Comparison of ENCODE assay signal across 1 cellular context in the genomic region with DNA sequence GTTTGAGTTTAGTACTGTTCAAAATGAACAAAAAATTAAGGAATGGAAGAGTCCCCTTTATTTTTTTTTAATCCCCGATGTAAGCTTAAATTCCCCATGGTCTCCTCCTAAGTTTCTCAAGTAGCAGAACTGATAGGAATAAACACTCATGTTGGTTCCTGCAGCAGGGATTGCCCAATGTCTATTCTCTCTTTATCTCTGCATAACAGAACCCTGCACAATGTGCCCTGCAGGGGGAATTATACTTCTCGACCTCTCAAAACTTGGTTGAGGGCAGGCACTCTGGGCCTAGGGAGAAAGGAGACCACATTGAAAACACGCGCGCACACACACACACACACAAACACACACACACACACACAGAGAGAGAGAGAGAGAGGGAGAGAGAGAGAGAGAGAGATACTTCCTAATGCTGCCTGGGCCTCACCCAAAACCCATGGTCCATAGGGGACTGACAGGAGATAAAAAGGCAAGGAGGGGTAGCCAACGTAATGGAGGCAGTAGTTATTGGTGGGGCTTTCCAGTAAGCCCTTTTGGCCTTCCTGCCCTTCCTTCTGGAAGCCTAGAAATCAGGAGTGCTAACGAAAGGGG.
TF ChIP-seq lines count a peak whose summit lies in the region.

No MANE protein-coding gene starts in this region.

TF ChIP-seq in K562, 482 proteins besides CTCF, POLR2A, EP300 and RAD21:
- TF ChIP-seq CEBPB (tag; IDR thresholded peaks at IDR 0.05) (peak; percentile 54; the same call in 1 of the 2 replicates), SOX6 (IDR thresholded peaks at IDR 0.05) (no peak)
